Comparison of ENCODE assay signal across 13 cellular contexts in the genomic region with DNA sequence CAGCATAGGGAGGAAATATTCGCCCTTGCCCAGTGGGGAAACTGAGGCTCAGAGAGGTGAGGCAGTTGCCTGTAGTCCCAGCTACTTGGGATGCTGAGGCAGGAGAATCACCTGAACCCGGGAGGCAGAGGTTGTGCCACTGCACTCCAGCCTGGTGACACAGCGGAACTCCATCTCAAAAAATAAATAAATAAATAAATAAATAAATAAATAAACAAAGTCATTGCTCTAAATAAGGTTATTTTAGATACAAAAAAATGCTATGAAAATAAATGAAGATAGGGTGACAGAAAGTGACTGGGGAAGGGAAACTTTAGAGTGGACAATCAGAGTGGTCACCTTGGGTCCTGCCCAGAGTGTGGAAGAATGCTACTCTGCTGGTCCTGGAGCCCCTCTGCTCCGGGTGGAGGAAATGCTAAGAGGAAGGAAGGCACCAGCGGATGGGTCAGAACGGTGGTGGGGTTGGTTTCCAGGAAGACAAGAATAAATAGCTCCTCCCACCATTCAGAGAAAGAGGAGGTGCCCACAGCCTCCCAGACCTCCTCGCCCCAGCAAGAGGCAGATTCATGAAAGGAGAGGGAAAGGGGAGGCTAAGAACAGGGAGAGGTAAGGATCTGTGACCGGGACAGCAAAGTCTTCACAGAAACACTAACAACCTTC.
"Had no signal": no experiment of that assay in that cellular context is flagged by ENCODE, and none has a peak within 500 bp of the region (broad histone marks: within the 10 kb centered on the region; RNA-seq: fewer than 3 reads in every experiment).

No MANE protein-coding gene starts in this region.

- FAIRE-seq: small intestine had no signal

- ATAC-seq: foreskin keratinocyte; natural killer cell treated with Interleukin-12 subunit alpha and Interleukin-12 subunit beta and Interleukin-15 and Interleukin-18, amount 100 ng/mL, for 72 hours; right cardiac atrium had no signal

- H3K4me1 ChIP-seq: adrenal gland, colonic mucosa, foreskin keratinocyte, prostate gland had no signal

- H3K4me3 ChIP-seq: adrenal gland, cardiac muscle cell, colonic mucosa, prostate gland, suprapubic skin had no signal

- H3K27ac ChIP-seq: adrenal gland, cardiac muscle cell, colonic mucosa, foreskin keratinocyte, prostate gland, suprapubic skin had no signal

- H3K27me3 ChIP-seq: adrenal gland, cardiac muscle cell, colonic mucosa, foreskin keratinocyte, suprapubic skin had no signal

- H3K9me3 ChIP-seq: adrenal gland, colonic mucosa, prostate gland, suprapubic skin had no signal

- H3K36me3 ChIP-seq: adrenal gland, cardiac muscle cell, colonic mucosa, prostate gland had no signal

- DNase-seq: activated CD4-positive, alpha-beta T cell treated with anti-CD3 and anti-CD28 coated beads, Interleukin-2, amount 10 ng/mL, durations not matched to agents 7 days and 5 days; activated naive CD4-positive, alpha-beta T cell treated with anti-CD3 and anti-CD28 coated beads for 36 hours; colonic mucosa; foreskin keratinocyte; mesendoderm; nucleus accumbens; right cardiac atrium; small intestine had no signal
